1 cellular context compared by ENCODE assay signal in genomic region chr6:90464507-90464906, GRCh38.
A peak's percentile ranks its signal among the peaks of the same experiment; 100 is the strongest.
TF ChIP-seq lines count a peak whose summit lies in the region.

No MANE protein-coding gene starts in this region.

TF ChIP-seq in K562, 482 proteins besides CTCF, POLR2A, EP300 and RAD21 (continued from another document and continues in another):
- TF ChIP-seq RREB1 (CRISPR knock-in tag; IDR thresholded peaks at IDR 0.05) (no peak), ZNF121 (CRISPR knock-in tag; conservative IDR thresholded peaks at IDR 0.05) (no peak), ZBTB2 (IDR thresholded peaks at IDR 0.05) (peak; percentile 39; the same call in 1 of the 2 replicates), CTBP1 (IDR thresholded peaks at IDR 0.05; ENCODE audit: borderline replicate concordance) (peak; percentile 50; the same call in 1 of the 2 replicates), GATA2 (CRISPR knock-in tag; IDR thresholded peaks at IDR 0.05) (0 out of 2 replicates have a peak, but pooled peaks have one; percentile 11), RBBP5 (IDR thresholded peaks at IDR 0.05; ENCODE audit: borderline replicate concordance, insufficient read depth, low read length, poor library complexity, severe bottlenecking) (no peak), NFIC (IDR thresholded peaks at IDR 0.05) (0 out of 2 replicates have a peak, but pooled peaks have one; percentile 21), ZMIZ1 (IDR thresholded peaks at IDR 0.05; ENCODE audit: low read depth in 2 of 2, low read length in 2 of 2) (no peak), ZNF239 (CRISPR knock-in tag; IDR thresholded peaks at IDR 0.05) (no peak), TBP (optimal IDR thresholded peaks at IDR 0.05; ENCODE audit: low read depth, low read length) (no peak), IRF2 (CRISPR knock-in tag; IDR thresholded peaks at IDR 0.05) (no peak), SMARCC2 (IDR thresholded peaks at IDR 0.05; ENCODE audit: low read depth) (peak; percentile 57; the same call in 1 of the 2 replicates), NKRF (IDR thresholded peaks at IDR 0.05; ENCODE audit: borderline replicate concordance) (no peak), DPF2 (IDR thresholded peaks at IDR 0.05) (peak; percentile 83), KDM4B (IDR thresholded peaks at IDR 0.05; ENCODE audit: borderline replicate concordance in 2 of 2, low read depth in 1 of 2) (no peak), STAT5A (IDR thresholded peaks at IDR 0.05; ENCODE audit: borderline replicate concordance, low read length) (peak; percentile 57; the same call in 1 of the 2 replicates), SPI1 (IDR thresholded peaks at IDR 0.05; ENCODE audit: borderline replicate concordance, low read depth, low read length) (peak; percentile 2; the same call in 1 of the 2 replicates), FOSL1 (tag; conservative IDR thresholded peaks at IDR 0.05) (peak; percentile 76), CBFA2T2 (conservative IDR thresholded peaks at IDR 0.05) (peak; percentile 66), PBX2 (CRISPR knock-in tag; IDR thresholded peaks at IDR 0.05; ENCODE audit: low read depth) (no peak), PBX2 (tag; conservative IDR thresholded peaks at IDR 0.05; ENCODE audit: low read depth) (0 out of 2 replicates have a peak, but pooled peaks have one; percentile 7), NEUROD1 (IDR thresholded peaks at IDR 0.05; ENCODE audit: borderline replicate concordance, low read depth, low read length, partially characterized antibody) (no peak), CCNT2 (IDR thresholded peaks at IDR 0.05; ENCODE audit: borderline replicate concordance, extremely low read depth, insufficient read length, low read depth, low read length) (peak; percentile 49), SRF (CRISPR knock-in tag; IDR thresholded peaks at IDR 0.05) (no peak), CBFA2T3 (IDR thresholded peaks at IDR 0.05) (peak; percentile 81), MLLT1 (IDR thresholded peaks at IDR 0.05) (0 out of 4 replicates have a peak, but pooled peaks of 1 of the 2 experiments have one; percentile 19), BCOR (IDR thresholded peaks at IDR 0.05) (0 out of 2 replicates have a peak, but pooled peaks have one; percentile 9), EGR1 (conservative IDR thresholded peaks at IDR 0.05) (peak; percentile 36; the same call in 1 of the 2 replicates), ATF7 (IDR thresholded peaks at IDR 0.05) (peak; percentile 26; the same call in 1 of the 2 replicates), ARID3A (IDR thresholded peaks at IDR 0.05; ENCODE audit: borderline replicate concordance, low read depth, low read length) (peak; percentile 47; the same call in 1 of the 2 replicates), HSF4 (CRISPR knock-in tag; IDR thresholded peaks at IDR 0.05; ENCODE audit: borderline replicate concordance) (no peak), U2AF1 (optimal IDR thresholded peaks at IDR 0.05; ENCODE audit: low read depth, low read length) (no peak), HMBOX1 (IDR thresholded peaks at IDR 0.05) (peak; percentile 38; the same call in 1 of the 2 replicates), NBN (IDR thresholded peaks at IDR 0.05; ENCODE audit: low read depth) (no peak; the same call in 1 of the 2 replicates), MEIS2 (IDR thresholded peaks at IDR 0.05; ENCODE audit: partially characterized antibody) (peak; percentile 59), HDAC1 (IDR thresholded peaks at IDR 0.05) (peak in 1 of 2 experiments; percentile 62; a peak in 2 of 4 replicates), ETS2 (tag; IDR thresholded peaks at IDR 0.05; ENCODE audit: borderline replicate concordance, poor library complexity, severe bottlenecking) (no peak), GATAD2B (IDR thresholded peaks at IDR 0.05; ENCODE audit: borderline replicate concordance) (peak; percentile 54; the same call in 1 of the 2 replicates), OTX1 (CRISPR knock-in tag; IDR thresholded peaks at IDR 0.05) (no peak), KDM5B (IDR thresholded peaks at IDR 0.05; ENCODE audit: insufficient replicate concordance, low read depth, low read length) (no peak), GATAD2A (IDR thresholded peaks at IDR 0.05) (peak; percentile 73; the same call in 1 of the 2 replicates), ZC3H11A (IDR thresholded peaks at IDR 0.05; ENCODE audit: low read depth, low read length) (no peak)
